Comparison of ENCODE assay signal across 27 cellular contexts in genomic region chr13:77479326-77479725, GRCh38. TPM values are rescaled to one million over a fixed set of nuclear protein-coding genes. Genes with fewer than 3 reads are reported as not detected.
"Had no signal": no experiment of that assay in that cellular context is flagged by ENCODE, and none has a peak within 500 bp of the region (broad histone marks: within the 10 kb centered on the region; RNA-seq: fewer than 3 reads in every experiment).

No MANE protein-coding gene starts in this region.

- H3K27ac Mint-ChIP-seq: memory B cell; T-helper 2 cell treated with Interferon-gamma antibody and Interleukin-4, amounts not matched to agents 5 μg/mL and 100 μg/mL, for 36 hours had no signal

- FAIRE-seq: bronchial epithelial cell, keratinocyte had no signal

- H3K9me3 ChIP-seq: colonic mucosa, esophagus muscularis mucosa, gastrocnemius medialis, mucosa of descending colon, tibial artery had no signal

- H3K4me1 ChIP-seq: colonic mucosa had no signal

- H3K36me3 Mint-ChIP-seq: activated naive CD8-positive, alpha-beta T cell treated with anti-CD3 and anti-CD28 coated beads for 36 hours; memory B cell; naive thymus-derived CD4-positive, alpha-beta T cell had no signal

- ATAC-seq: left colon; mucosa of descending colon; stimulated activated naive CD8-positive, alpha-beta T cell treated with anti-CD3 and anti-CD28 coated beads, Interleukin-15, Interleukin-2, amounts not matched to agents 100 U/mL and 50 U/mL, for 24 hours had no signal

- H3K4me3 Mint-ChIP-seq: activated naive CD8-positive, alpha-beta T cell treated with anti-CD3 and anti-CD28 coated beads for 36 hours; T-helper 2 cell treated with Interferon-gamma antibody and Interleukin-4, amounts not matched to agents 5 μg/mL and 100 μg/mL, for 36 hours had no signal

- H3K27me3 Mint-ChIP-seq: activated naive CD8-positive, alpha-beta T cell treated with anti-CD3 and anti-CD28 coated beads for 36 hours; memory B cell; progenitor cell of endocrine pancreas had no signal

- H3K27me3 ChIP-seq: colonic mucosa, dorsolateral prefrontal cortex, esophagus muscularis mucosa, gastrocnemius medialis, heart left ventricle, tibial artery had no signal

- DNase-seq: activated CD4-positive, alpha-beta T cell treated with anti-CD3 and anti-CD28 coated beads, Interleukin-2, amount 50 U/mL, for 4 hours; activated CD8-positive, alpha-beta memory T cell treated with anti-CD3 and anti-CD28 coated beads for 24 hours; activated CD8-positive, alpha-beta memory T cell treated with anti-CD3 and anti-CD28 coated beads, Interleukin-2, amount 50 U/mL, for 4 hours; activated naive CD4-positive, alpha-beta T cell treated with Interleukin-2 at 50 U/mL for 16 hours; activated naive CD8-positive, alpha-beta T cell treated with anti-CD3 and anti-CD28 coated beads for 36 hours; activated T-cell treated with anti-CD3 and anti-CD28 coated beads, Interleukin-2, amount 50 U/mL, for 4 hours; amniotic stem cell; colonic mucosa; dorsolateral prefrontal cortex; effector memory CD8-positive, alpha-beta T cell; gastrocnemius medialis; heart left ventricle; left colon; mucosa of descending colon; naive thymus-derived CD4-positive, alpha-beta T cell; stimulated activated CD4-positive, alpha-beta T cell treated with anti-CD3 and anti-CD28 coated beads, Interleukin-12 subunit alpha, Interleukin-12 subunit beta, amount 100 ng/mL, for 4 hours; stimulated activated CD4-positive, alpha-beta T cell treated with anti-CD3 and anti-CD28 coated beads, Interleukin-4, amount 100 ng/mL, for 4 hours; stimulated activated naive CD8-positive, alpha-beta T cell treated with anti-CD3 and anti-CD28 coated beads, Interleukin-15, Interleukin-2, amounts not matched to agents 100 U/mL and 50 U/mL, for 24 hours; tibial artery had no signal

- H3K27ac ChIP-seq: colonic mucosa, heart left ventricle, tibial artery had no signal

- H3K9me3 Mint-ChIP-seq: activated T-cell treated with anti-CD3 and anti-CD28 coated beads, Interleukin-2, amount 50 U/mL, for 4 hours; effector memory CD8-positive, alpha-beta T cell; memory B cell had no signal

- H3K4me3 ChIP-seq: mucosa of descending colon had no signal

- H3K4me1 Mint-ChIP-seq: memory B cell had no signal

- H3K36me3 ChIP-seq: colonic mucosa, esophagus muscularis mucosa, gastrocnemius medialis, heart left ventricle, tibial artery had no signal

RNA-seq across cellular contexts. Expression of gene SCEL, which starts 56.2 kb away (rescaled TPM):
- total RNA-seq: activated naive CD8-positive, alpha-beta T cell treated with anti-CD3 and anti-CD28 coated beads for 36 hours; activated T-cell treated with anti-CD3 and anti-CD28 coated beads, Interleukin-2, amount 50 U/mL, for 4 hours; gastrocnemius medialis; naive thymus-derived CD4-positive, alpha-beta T cell; osteocyte; progenitor cell of endocrine pancreas; ureter had no signal
- polyA plus RNA-seq: naive thymus-derived CD4-positive, alpha-beta T cell had no signal
